In genomic region chr5:14750712-14751111, GRCh38 we compare ENCODE assay signal across 28 cellular contexts.
"Had no signal": no experiment of that assay in that cellular context is flagged by ENCODE, and none has a peak within 500 bp of the region (broad histone marks: within the 10 kb centered on the region; RNA-seq: fewer than 3 reads in every experiment).

No MANE protein-coding gene starts in this region.

- DNase-seq: activated B cell treated with CpG ODN at 0.5 μM for 24 hours; activated CD4-positive, alpha-beta T cell treated with anti-CD3 and anti-CD28 coated beads for 1 hour; activated CD4-positive, alpha-beta T cell treated with anti-CD3 and anti-CD28 coated beads, Interleukin-2, amount 10 ng/mL, durations not matched to agents 24 days and 14 days; activated CD4-positive, alpha-beta T cell treated with anti-CD3 and anti-CD28 coated beads, Interleukin-2, amount 50 U/mL, for 48 hours; activated CD8-positive, alpha-beta memory T cell treated with anti-CD3 and anti-CD28 coated beads, Interleukin-2, amount 10 ng/mL, durations not matched to agents 7 days and 5 days; activated gamma-delta T cell; activated naive CD4-positive, alpha-beta T cell treated with anti-CD3 and anti-CD28 coated beads for 36 hours; activated naive CD8-positive, alpha-beta T cell treated with anti-CD3 and anti-CD28 coated beads, Interleukin-2, amount 10 ng/mL, durations not matched to agents 7 days and 5 days; activated T-cell treated with anti-CD3 and anti-CD28 coated beads, Interleukin-2, amount 50 U/mL, for 24 hours; aorta; body of pancreas; central memory CD4-positive, alpha-beta T cell; Karpas-422; MM.1S; NCI-H1105; NCI-H1436; NCI-H1694 treated with DMSO at 0.1 percent for 48 hours; NCI-H2029 treated with DMSO at 0.1 percent for 48 hours; NCI-H345; NCI-H510A; NCI-H526 treated with DMSO at 0.1 percent for 48 hours; PC-3; SHP77; T-helper 9 cell had no signal

- H3K9me3 Mint-ChIP-seq: activated B cell treated with CpG ODN at 0.5 μM for 24 hours; activated CD4-positive, alpha-beta T cell treated with anti-CD3 and anti-CD28 coated beads, Interleukin-2, amount 10 ng/mL, durations not matched to agents 24 days and 14 days; activated naive CD4-positive, alpha-beta T cell treated with anti-CD3 and anti-CD28 coated beads for 36 hours; activated naive CD8-positive, alpha-beta T cell treated with anti-CD3 and anti-CD28 coated beads, Interleukin-2, amount 10 ng/mL, durations not matched to agents 7 days and 5 days; activated T-cell treated with anti-CD3 and anti-CD28 coated beads, Interleukin-2, amount 50 U/mL, for 24 hours; activated T-helper 17 cell treated with anti-CD3 and anti-CD28 coated beads, Interleukin-2, amount 50 U/mL, for 72 hours; T-helper 1 cell treated with Interleukin-12 subunit alpha and Interleukin-12 subunit beta and Interleukin-4 antibody, amounts not matched to agents 30 μg/mL and 1 μg/mL, for 36 hours had no signal

- H3K9me3 ChIP-seq: body of pancreas, SJSA1 had no signal

- H3K27me3 Mint-ChIP-seq: activated B cell treated with CpG ODN at 0.5 μM for 24 hours; activated CD4-positive, alpha-beta T cell treated with anti-CD3 and anti-CD28 coated beads, Interleukin-2, amount 10 ng/mL, durations not matched to agents 24 days and 14 days; activated CD8-positive, alpha-beta memory T cell treated with anti-CD3 and anti-CD28 coated beads, Interleukin-2, amount 10 ng/mL, durations not matched to agents 7 days and 5 days; activated naive CD8-positive, alpha-beta T cell treated with anti-CD3 and anti-CD28 coated beads, Interleukin-2, amount 10 ng/mL, durations not matched to agents 7 days and 5 days; activated T-cell treated with anti-CD3 and anti-CD28 coated beads, Interleukin-2, amount 50 U/mL, for 24 hours; activated T-helper 17 cell treated with anti-CD3 and anti-CD28 coated beads, Interleukin-2, amount 50 U/mL, for 72 hours had no signal

- ATAC-seq: activated CD8-positive, alpha-beta memory T cell treated with anti-CD3 and anti-CD28 coated beads, Interleukin-2, amount 10 ng/mL, durations not matched to agents 7 days and 5 days; activated T-helper 17 cell treated with anti-CD3 and anti-CD28 coated beads, Interleukin-2, amount 50 U/mL, for 72 hours; body of pancreas; PC-3; SK-N-SH treated with all-trans-retinoic acid at 6 μM for 48 hours had no signal

- H3K4me1 Mint-ChIP-seq: activated T-helper 17 cell treated with anti-CD3 and anti-CD28 coated beads, Interleukin-2, amount 50 U/mL, for 72 hours had no signal

- H3K4me3 ChIP-seq: body of pancreas, SJSA1 had no signal

- H3K27ac ChIP-seq: body of pancreas, SJSA1 had no signal

- H3K36me3 ChIP-seq: SJSA1 had no signal

- H3K4me3 Mint-ChIP-seq: activated B cell treated with CpG ODN at 0.5 μM for 24 hours; activated CD4-positive, alpha-beta T cell treated with anti-CD3 and anti-CD28 coated beads, Interleukin-2, amount 10 ng/mL, durations not matched to agents 24 days and 14 days; activated CD8-positive, alpha-beta memory T cell treated with anti-CD3 and anti-CD28 coated beads, Interleukin-2, amount 10 ng/mL, durations not matched to agents 7 days and 5 days; activated naive CD4-positive, alpha-beta T cell treated with anti-CD3 and anti-CD28 coated beads for 36 hours; activated naive CD8-positive, alpha-beta T cell treated with anti-CD3 and anti-CD28 coated beads, Interleukin-2, amount 10 ng/mL, durations not matched to agents 7 days and 5 days; activated T-cell treated with anti-CD3 and anti-CD28 coated beads, Interleukin-2, amount 50 U/mL, for 24 hours; activated T-helper 17 cell treated with anti-CD3 and anti-CD28 coated beads, Interleukin-2, amount 50 U/mL, for 72 hours; T-helper 1 cell treated with Interleukin-12 subunit alpha and Interleukin-12 subunit beta and Interleukin-4 antibody, amounts not matched to agents 30 μg/mL and 1 μg/mL, for 36 hours had no signal

- H3K4me1 ChIP-seq: body of pancreas, SJSA1 had no signal

- H3K27me3 ChIP-seq: body of pancreas, SJSA1 had no signal

- H3K27ac Mint-ChIP-seq: activated B cell treated with CpG ODN at 0.5 μM for 24 hours; activated CD4-positive, alpha-beta T cell treated with anti-CD3 and anti-CD28 coated beads, Interleukin-2, amount 10 ng/mL, durations not matched to agents 24 days and 14 days; activated CD8-positive, alpha-beta memory T cell treated with anti-CD3 and anti-CD28 coated beads, Interleukin-2, amount 10 ng/mL, durations not matched to agents 7 days and 5 days; activated naive CD4-positive, alpha-beta T cell treated with anti-CD3 and anti-CD28 coated beads for 36 hours; activated naive CD8-positive, alpha-beta T cell treated with anti-CD3 and anti-CD28 coated beads, Interleukin-2, amount 10 ng/mL, durations not matched to agents 7 days and 5 days; activated T-helper 17 cell treated with anti-CD3 and anti-CD28 coated beads, Interleukin-2, amount 50 U/mL, for 72 hours; T-helper 1 cell treated with Interleukin-12 subunit alpha and Interleukin-12 subunit beta and Interleukin-4 antibody, amounts not matched to agents 30 μg/mL and 1 μg/mL, for 36 hours had no signal
